ENCODE assay signal across 1 cellular context in the genomic region with DNA sequence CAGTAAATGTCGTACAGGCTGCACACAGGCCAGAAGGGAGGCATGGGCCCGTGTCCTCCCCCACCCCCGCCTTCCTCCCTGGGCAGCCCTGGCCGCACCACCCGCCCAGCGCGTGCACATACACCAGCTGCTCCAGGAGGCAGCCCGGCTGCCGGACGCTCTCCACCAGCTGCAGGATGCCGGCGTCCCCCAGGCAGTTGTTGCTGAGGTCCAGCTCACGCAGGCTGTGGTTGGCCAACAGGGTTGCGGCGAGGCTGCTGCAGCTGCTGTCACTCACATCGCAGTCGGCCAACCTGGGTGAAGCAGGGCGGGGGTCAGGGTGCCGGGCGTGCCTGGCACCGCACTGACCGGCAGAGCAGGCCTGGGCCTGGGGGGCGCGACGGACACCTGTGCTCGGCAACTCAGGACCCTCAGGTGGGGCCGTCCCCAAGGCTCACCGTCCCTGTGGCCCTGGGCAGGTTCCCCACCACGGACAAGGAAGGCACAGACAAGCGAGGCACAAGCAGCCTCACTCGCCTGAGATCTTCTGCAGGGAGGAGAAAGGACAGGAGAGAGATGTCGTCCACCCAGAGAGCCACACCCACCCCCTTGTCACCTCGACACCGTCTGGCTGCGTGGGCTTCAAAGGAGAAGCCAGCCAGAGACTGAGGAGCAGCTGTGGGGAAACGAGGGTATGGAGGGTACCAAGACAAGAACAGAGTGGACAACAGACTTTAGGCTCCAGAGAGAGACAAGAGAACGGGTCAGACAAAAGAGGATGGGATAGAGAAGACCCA.
TF ChIP-seq lines count a peak whose summit lies in the region.

No MANE protein-coding gene starts in this region.

TF ChIP-seq in K562, 482 proteins besides CTCF, POLR2A, EP300 and RAD21:
- TF ChIP-seq, protein P1, sequence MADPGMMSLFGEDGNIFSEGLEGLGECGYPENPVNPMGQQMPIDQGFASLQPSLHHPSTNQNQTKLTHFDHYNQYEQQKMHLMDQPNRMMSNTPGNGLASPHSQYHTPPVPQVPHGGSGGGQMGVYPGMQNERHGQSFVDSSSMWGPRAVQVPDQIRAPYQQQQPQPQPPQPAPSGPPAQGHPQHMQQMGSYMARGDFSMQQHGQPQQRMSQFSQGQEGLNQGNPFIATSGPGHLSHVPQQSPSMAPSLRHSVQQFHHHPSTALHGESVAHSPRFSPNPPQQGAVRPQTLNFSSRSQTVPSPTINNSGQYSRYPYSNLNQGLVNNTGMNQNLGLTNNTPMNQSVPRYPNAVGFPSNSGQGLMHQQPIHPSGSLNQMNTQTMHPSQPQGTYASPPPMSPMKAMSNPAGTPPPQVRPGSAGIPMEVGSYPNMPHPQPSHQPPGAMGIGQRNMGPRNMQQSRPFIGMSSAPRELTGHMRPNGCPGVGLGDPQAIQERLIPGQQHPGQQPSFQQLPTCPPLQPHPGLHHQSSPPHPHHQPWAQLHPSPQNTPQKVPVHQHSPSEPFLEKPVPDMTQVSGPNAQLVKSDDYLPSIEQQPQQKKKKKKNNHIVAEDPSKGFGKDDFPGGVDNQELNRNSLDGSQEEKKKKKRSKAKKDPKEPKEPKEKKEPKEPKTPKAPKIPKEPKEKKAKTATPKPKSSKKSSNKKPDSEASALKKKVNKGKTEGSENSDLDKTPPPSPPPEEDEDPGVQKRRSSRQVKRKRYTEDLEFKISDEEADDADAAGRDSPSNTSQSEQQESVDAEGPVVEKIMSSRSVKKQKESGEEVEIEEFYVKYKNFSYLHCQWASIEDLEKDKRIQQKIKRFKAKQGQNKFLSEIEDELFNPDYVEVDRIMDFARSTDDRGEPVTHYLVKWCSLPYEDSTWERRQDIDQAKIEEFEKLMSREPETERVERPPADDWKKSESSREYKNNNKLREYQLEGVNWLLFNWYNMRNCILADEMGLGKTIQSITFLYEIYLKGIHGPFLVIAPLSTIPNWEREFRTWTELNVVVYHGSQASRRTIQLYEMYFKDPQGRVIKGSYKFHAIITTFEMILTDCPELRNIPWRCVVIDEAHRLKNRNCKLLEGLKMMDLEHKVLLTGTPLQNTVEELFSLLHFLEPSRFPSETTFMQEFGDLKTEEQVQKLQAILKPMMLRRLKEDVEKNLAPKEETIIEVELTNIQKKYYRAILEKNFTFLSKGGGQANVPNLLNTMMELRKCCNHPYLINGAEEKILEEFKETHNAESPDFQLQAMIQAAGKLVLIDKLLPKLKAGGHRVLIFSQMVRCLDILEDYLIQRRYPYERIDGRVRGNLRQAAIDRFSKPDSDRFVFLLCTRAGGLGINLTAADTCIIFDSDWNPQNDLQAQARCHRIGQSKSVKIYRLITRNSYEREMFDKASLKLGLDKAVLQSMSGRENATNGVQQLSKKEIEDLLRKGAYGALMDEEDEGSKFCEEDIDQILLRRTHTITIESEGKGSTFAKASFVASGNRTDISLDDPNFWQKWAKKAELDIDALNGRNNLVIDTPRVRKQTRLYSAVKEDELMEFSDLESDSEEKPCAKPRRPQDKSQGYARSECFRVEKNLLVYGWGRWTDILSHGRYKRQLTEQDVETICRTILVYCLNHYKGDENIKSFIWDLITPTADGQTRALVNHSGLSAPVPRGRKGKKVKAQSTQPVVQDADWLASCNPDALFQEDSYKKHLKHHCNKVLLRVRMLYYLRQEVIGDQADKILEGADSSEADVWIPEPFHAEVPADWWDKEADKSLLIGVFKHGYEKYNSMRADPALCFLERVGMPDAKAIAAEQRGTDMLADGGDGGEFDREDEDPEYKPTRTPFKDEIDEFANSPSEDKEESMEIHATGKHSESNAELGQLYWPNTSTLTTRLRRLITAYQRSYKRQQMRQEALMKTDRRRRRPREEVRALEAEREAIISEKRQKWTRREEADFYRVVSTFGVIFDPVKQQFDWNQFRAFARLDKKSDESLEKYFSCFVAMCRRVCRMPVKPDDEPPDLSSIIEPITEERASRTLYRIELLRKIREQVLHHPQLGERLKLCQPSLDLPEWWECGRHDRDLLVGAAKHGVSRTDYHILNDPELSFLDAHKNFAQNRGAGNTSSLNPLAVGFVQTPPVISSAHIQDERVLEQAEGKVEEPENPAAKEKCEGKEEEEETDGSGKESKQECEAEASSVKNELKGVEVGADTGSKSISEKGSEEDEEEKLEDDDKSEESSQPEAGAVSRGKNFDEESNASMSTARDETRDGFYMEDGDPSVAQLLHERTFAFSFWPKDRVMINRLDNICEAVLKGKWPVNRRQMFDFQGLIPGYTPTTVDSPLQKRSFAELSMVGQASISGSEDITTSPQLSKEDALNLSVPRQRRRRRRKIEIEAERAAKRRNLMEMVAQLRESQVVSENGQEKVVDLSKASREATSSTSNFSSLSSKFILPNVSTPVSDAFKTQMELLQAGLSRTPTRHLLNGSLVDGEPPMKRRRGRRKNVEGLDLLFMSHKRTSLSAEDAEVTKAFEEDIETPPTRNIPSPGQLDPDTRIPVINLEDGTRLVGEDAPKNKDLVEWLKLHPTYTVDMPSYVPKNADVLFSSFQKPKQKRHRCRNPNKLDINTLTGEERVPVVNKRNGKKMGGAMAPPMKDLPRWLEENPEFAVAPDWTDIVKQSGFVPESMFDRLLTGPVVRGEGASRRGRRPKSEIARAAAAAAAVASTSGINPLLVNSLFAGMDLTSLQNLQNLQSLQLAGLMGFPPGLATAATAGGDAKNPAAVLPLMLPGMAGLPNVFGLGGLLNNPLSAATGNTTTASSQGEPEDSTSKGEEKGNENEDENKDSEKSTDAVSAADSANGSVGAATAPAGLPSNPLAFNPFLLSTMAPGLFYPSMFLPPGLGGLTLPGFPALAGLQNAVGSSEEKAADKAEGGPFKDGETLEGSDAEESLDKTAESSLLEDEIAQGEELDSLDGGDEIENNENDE (IDR thresholded peaks at IDR 0.05; ENCODE audit: low read depth, low read length), result no peak
- TF ChIP-seq CCNT2 (IDR thresholded peaks at IDR 0.05; ENCODE audit: borderline replicate concordance, extremely low read depth, insufficient read length, low read depth, low read length), result peak; percentile 40
- no peak for TF ChIP-seq ZNF217 (CRISPR knock-in tag; IDR thresholded peaks at IDR 0.05)
- no peak for TF ChIP-seq BCL6 (CRISPR knock-in tag; IDR thresholded peaks at IDR 0.05)
- TF ChIP-seq SNAPC5 (CRISPR knock-in tag; IDR thresholded peaks at IDR 0.05), result no peak
- TF ChIP-seq PKNOX1 (IDR thresholded peaks at IDR 0.05), result peak; percentile 63
- no peak for TF ChIP-seq TBL1XR1 (IDR thresholded peaks at IDR 0.05; ENCODE audit: low read length in 2 of 2)
- TF ChIP-seq TBP (optimal IDR thresholded peaks at IDR 0.05; ENCODE audit: low read depth, low read length), result no peak
- no peak for TF ChIP-seq PRMT5 (CRISPR knock-in tag; IDR thresholded peaks at IDR 0.05)
- TF ChIP-seq HDGF (IDR thresholded peaks at IDR 0.05), result no peak
- peak; percentile 61 for TF ChIP-seq RBFOX2 (IDR thresholded peaks at IDR 0.05; ENCODE audit: low read depth, low read length)
- TF ChIP-seq RBM22 (IDR thresholded peaks at IDR 0.05; ENCODE audit: low read depth, low read length, poor library complexity, severe bottlenecking), result peak; percentile 95
- TF ChIP-seq ZBTB34 (CRISPR knock-in tag; IDR thresholded peaks at IDR 0.05), result no peak
- no peak for TF ChIP-seq TAF7 (tag; IDR thresholded peaks at IDR 0.05)
- TF ChIP-seq ETS2 (tag; IDR thresholded peaks at IDR 0.05; ENCODE audit: borderline replicate concordance, poor library complexity, severe bottlenecking), result no peak
- no peak for TF ChIP-seq BCOR (IDR thresholded peaks at IDR 0.05)
- peak; percentile 38 for TF ChIP-seq HMGN3 (IDR thresholded peaks at IDR 0.05; ENCODE audit: borderline replicate concordance, extremely low read depth, insufficient read length, low read depth, low read length)
- no peak for TF ChIP-seq RUNX1 (IDR thresholded peaks at IDR 0.05; ENCODE audit: low read depth)
- TF ChIP-seq POLR2G (IDR thresholded peaks at IDR 0.05; ENCODE audit: low read depth, low read length), result peak; percentile 77
